In genomic region chr17:39073916-39074315, GRCh38 we compare ENCODE assay signal across 14 cellular contexts.
"Had no signal": no experiment of that assay in that cellular context is flagged by ENCODE, and none has a peak within 500 bp of the region (broad histone marks: within the 10 kb centered on the region; RNA-seq: fewer than 3 reads in every experiment).

No MANE protein-coding gene starts in this region.

- DNase-seq: activated CD4-positive, alpha-beta T cell treated with anti-CD3 and anti-CD28 coated beads, Interleukin-2, amount 10 ng/mL, durations not matched to agents 24 days and 14 days; activated CD8-positive, alpha-beta memory T cell treated with anti-CD3 and anti-CD28 coated beads, Interleukin-2, amount 50 U/mL, for 48 hours; activated effector memory CD4-positive, alpha-beta T cell treated with Interleukin-2 at 50 U/mL for 16 hours; activated naive CD4-positive, alpha-beta T cell treated with anti-CD3 and anti-CD28 coated beads, Interleukin-2, amount 10 ng/mL, durations not matched to agents 7 days and 5 days; activated T-cell treated with anti-CD3 and anti-CD28 coated beads, Interleukin-2, amount 50 U/mL, for 48 hours; effector CD4-positive, alpha-beta T cell; left lung; right lobe of liver; stimulated activated CD4-positive, alpha-beta T cell treated with anti-CD3 and anti-CD28 coated beads, Interleukin-4, amount 100 ng/mL, for 1 hour; stimulated activated naive CD8-positive, alpha-beta T cell treated with anti-CD3 and anti-CD28 coated beads, Interleukin-15, amount 100 ng/mL, for 72 hours; T1000; upper lobe of left lung had no signal

- H3K27me3 ChIP-seq: ascending aorta, left lung, right lobe of liver, upper lobe of left lung had no signal

- H3K27me3 Mint-ChIP-seq: stimulated activated naive CD8-positive, alpha-beta T cell treated with anti-CD3 and anti-CD28 coated beads, Interleukin-15, amount 100 ng/mL, for 72 hours had no signal

- H3K4me1 ChIP-seq: ascending aorta, left lung, right lobe of liver, upper lobe of left lung had no signal

- H3K4me3 Mint-ChIP-seq: activated CD4-positive, alpha-beta T cell treated with anti-CD3 and anti-CD28 coated beads, Interleukin-2, amount 10 ng/mL, durations not matched to agents 24 days and 14 days; activated naive CD4-positive, alpha-beta T cell treated with anti-CD3 and anti-CD28 coated beads, Interleukin-2, amount 10 ng/mL, durations not matched to agents 7 days and 5 days; stimulated activated naive CD8-positive, alpha-beta T cell treated with anti-CD3 and anti-CD28 coated beads, Interleukin-15, amount 100 ng/mL, for 72 hours had no signal

- H3K9me3 ChIP-seq: ascending aorta, left lung, right lobe of liver, upper lobe of left lung had no signal

- H3K27ac Mint-ChIP-seq: activated naive CD4-positive, alpha-beta T cell treated with anti-CD3 and anti-CD28 coated beads, Interleukin-2, amount 10 ng/mL, durations not matched to agents 7 days and 5 days had no signal

- H3K9me3 Mint-ChIP-seq: activated CD4-positive, alpha-beta T cell treated with anti-CD3 and anti-CD28 coated beads, Interleukin-2, amount 10 ng/mL, durations not matched to agents 24 days and 14 days; activated naive CD4-positive, alpha-beta T cell treated with anti-CD3 and anti-CD28 coated beads, Interleukin-2, amount 10 ng/mL, durations not matched to agents 7 days and 5 days; stimulated activated naive CD8-positive, alpha-beta T cell treated with anti-CD3 and anti-CD28 coated beads, Interleukin-15, amount 100 ng/mL, for 72 hours had no signal

- H3K27ac ChIP-seq: ascending aorta, left lung, right lobe of liver, upper lobe of left lung had no signal

- H3K36me3 ChIP-seq: ascending aorta, left lung, right lobe of liver, upper lobe of left lung had no signal

- H3K4me3 ChIP-seq: ascending aorta, left lung, right lobe of liver, smooth muscle cell, upper lobe of left lung had no signal
